Comparison of ENCODE assay signal across 9 cellular contexts in the genomic region with DNA sequence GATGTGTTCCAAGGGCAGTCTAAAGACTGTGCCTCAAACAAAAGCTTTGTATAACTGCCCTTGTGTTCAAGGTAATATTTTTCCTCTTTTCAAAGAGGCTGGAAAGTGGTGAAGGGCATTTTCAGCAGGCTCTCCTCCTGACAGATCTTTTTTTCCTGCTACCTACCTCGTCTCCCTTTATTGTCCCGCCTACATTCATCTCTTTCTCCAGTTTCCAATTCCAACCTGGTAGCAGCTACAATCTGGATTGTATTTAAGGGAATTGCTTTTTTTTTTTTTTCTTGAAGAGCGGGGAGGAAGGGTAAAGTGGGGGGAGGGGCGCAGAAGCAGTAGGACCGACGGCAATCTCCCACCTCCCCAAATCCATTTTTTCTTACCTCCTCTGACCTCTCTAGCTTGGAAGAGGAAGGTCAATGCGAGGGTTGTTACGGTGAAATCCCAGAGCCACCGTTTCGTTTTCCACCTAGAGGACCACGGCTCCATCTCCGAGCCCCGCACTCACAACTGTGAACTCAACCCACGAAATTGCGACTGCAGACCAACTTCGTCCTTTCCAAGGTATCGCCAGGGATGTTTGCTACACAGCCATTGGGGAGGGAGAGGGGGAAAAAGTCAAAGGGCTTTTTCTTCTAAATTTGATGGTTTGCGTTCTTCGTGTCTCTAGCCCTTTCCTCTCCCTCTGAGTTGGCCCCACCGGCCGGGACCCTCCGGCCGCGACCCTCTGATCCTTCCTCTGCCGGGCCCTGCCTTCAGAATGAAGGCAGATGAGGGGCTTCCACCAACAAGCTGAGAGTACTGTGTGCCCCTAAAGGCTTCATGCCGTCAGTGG. TPM values are rescaled to one million over a fixed set of nuclear protein-coding genes. Genes with fewer than 3 reads are reported as not detected.
DNase-seq lines count a peak whose midpoint lies in the region; ATAC-seq and TF ChIP-seq lines count a peak whose summit lies in the region.
"Had no signal": no experiment of that assay in that cellular context is flagged by ENCODE, and none has a peak within 500 bp of the region (broad histone marks: within the 10 kb centered on the region; RNA-seq: fewer than 3 reads in every experiment).

A gene (minus strand): TSS at position 827 of the 829 bp plus-strand sequence. CDS start 344 bp downstream, at position 483.

- no peaks in the 10 kb centered on the region for H3K4me1 ChIP-seq in endocrine pancreas (ENCODE audit: control insufficient read depth, insufficient read depth, low read length)
- peaks cover 20% of the 10 kb centered on the region for H3K4me1 ChIP-seq in muscle layer of colon (ENCODE audit: insufficient read depth, low read length)
- peaks cover 4 to 20% of the 10 kb centered on the region in 2 donors for H3K4me1 ChIP-seq in thoracic aorta (ENCODE audit: control insufficient read depth in 1 of 2, low read depth in 2 of 2)

- H3K4me3 ChIP-seq in endocrine pancreas (ENCODE audit: control insufficient read depth, insufficient read depth, low read length) = peak within 1 kb of the TSS; percentile 43
- peak within 1 kb of the TSS; percentile 57 to 63 for H3K4me3 ChIP-seq in muscle layer of colon (ENCODE audit: low read depth in 1 of 2, low read length in 2 of 2)
- H3K4me3 ChIP-seq in thoracic aorta = peak within 1 kb of the TSS; percentile 71

- H3K9ac ChIP-seq in endocrine pancreas (ENCODE audit: control insufficient read depth, insufficient read depth, low read length) (no peak within 1 kb of the TSS), muscle layer of colon (ENCODE audit: low read length) (no peak within 1 kb of the TSS)

- H3K27ac ChIP-seq in muscle layer of colon (ENCODE audit: low read depth, low read length) (no peak within 1 kb of the TSS), thoracic aorta (no peak within 1 kb of the TSS)

- H3K27me3 ChIP-seq in endocrine pancreas (ENCODE audit: control insufficient read depth, insufficient read depth, low read length) (no peaks in the 10 kb centered on the region), muscle layer of colon (ENCODE audit: control insufficient read depth in 1 of 2, insufficient read depth in 2 of 2, low read length in 2 of 2) (peaks cover 0 to 9% of the 10 kb centered on the region in 2 donors), thoracic aorta (replicated peaks; ENCODE audit: insufficient read depth) (no peaks in the 10 kb centered on the region)

- no peak for TF ChIP-seq CTCF in thoracic aorta (IDR thresholded peaks at IDR 0.05)

- DNase-seq in NCI-H526 treated with DMSO at 0.1 percent for 48 hours (lab: John Stamatoyannopoulos, UW) (peak; percentile 34), thoracic aorta (ENCODE audit: low spot score) (no peak), COLO668 (lab: John Stamatoyannopoulos, UW; ENCODE audit: unreplicated experiment) (no peak), NCI-H1092 treated with DMSO at 0.1 percent for 48 hours (lab: John Stamatoyannopoulos, UW) (no peak), 8988T (no peak)
- DNase-seq: NCI-H1417 treated with DMSO at 0.1 percent for 48 hours, small intestine had no signal

- H3K36me3 ChIP-seq in endocrine pancreas (ENCODE audit: control insufficient read depth, insufficient read depth, low read length) = no peaks in the 10 kb centered on the region
- H3K36me3 ChIP-seq in muscle layer of colon (ENCODE audit: insufficient read depth, low read length) = no peaks in the 10 kb centered on the region
- H3K36me3 ChIP-seq in thoracic aorta = no peaks in the 10 kb centered on the region

- no peaks in the 10 kb centered on the region for H3K9me3 ChIP-seq in endocrine pancreas (ENCODE audit: control insufficient read depth, low read length)
- H3K9me3 ChIP-seq in muscle layer of colon (ENCODE audit: low read length) = no peaks in the 10 kb centered on the region
- H3K9me3 ChIP-seq in thoracic aorta = no peaks in the 10 kb centered on the region

- no peak for ATAC-seq in thoracic aorta (ENCODE audit: insufficient number of reproducible peaks, low FRiP score, low read depth)

RNA-seq across cellular contexts. Expression of the gene that starts here (rescaled TPM):
- total RNA-seq in thoracic aorta = under 1 TPM in 1 of 2 donors, not detected in 1; 0.07 TPM
